ENCODE assay signal across 8 cellular contexts in the genomic region with DNA sequence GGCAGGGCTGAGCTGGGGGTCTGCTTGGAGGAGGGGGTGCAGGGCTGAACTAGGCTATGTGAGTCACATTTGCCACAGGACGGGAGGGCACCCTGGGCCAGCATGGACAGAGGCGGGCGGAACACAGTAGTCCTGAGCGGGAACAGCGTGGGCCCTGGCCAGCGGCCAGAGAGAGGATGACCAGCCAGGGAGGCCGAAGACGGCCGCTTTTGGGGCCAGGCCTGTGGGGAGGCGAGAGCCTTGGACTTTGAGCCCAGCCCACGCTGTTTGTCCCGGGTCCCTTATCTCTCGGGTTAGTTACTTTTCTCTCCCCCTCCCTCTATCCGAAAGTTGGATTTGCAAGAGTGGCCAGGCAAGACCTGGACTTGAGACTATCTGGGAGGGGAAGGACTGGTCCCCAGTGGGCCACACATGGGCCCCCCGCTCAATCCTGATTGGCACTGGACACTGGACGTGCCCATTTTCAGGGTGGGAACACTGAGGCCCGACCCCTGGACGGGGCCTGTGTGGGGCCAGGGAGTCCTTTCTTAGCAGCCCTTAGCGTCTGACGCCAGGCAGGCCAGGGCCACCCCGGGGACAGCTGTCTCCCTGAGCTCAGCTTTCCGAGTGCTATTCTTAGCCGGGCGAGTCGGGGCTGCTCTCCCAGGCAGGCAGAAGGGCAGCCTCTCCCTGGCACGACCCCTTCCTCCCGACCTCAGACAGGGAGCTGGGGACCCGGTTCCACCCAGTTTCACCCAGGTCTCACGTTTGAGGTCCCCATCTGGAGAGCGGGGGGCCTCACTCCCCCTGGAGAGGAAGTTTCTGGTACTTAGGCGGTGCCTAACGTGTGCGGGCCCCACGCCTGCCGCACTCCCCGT. TPM values are rescaled to one million over a fixed set of nuclear protein-coding genes. Genes with fewer than 3 reads are reported as not detected.
DNase-seq lines count a peak whose midpoint lies in the region; ATAC-seq and TF ChIP-seq lines count a peak whose summit lies in the region.

No MANE protein-coding gene starts in this region.

- H3K4me3 Mint-ChIP-seq in Caco-2 (ENCODE audit: unreplicated experiment): peak overlapping the region; percentile 73
- H3K4me3 Mint-ChIP-seq in activated naive CD8-positive, alpha-beta T cell treated with anti-CD3 and anti-CD28 coated beads for 36 hours: peak overlapping the region; percentile 73

- TF ChIP-seq CTCF in Caco-2 (IDR thresholded peaks at IDR 0.05; ENCODE audit: insufficient read depth in 1 of 2, low read depth in 1 of 2, low read length in 1 of 2, severe bottlenecking in 1 of 2, unreplicated experiment in 1 of 2): no peak

- H3K4me1 Mint-ChIP-seq in Caco-2 (ENCODE audit: low read depth, unreplicated experiment): no peaks in the 10 kb centered on the region
- H3K4me1 Mint-ChIP-seq in activated naive CD8-positive, alpha-beta T cell treated with anti-CD3 and anti-CD28 coated beads for 36 hours: peaks cover 10% of the 10 kb centered on the region

- H3K27me3 ChIP-seq in Caco-2 (replicated peaks; ENCODE audit: control insufficient read depth, insufficient read depth, low read length): no peaks in the 10 kb centered on the region
- H3K27me3 ChIP-seq in iPS DF 6.9 (ENCODE audit: control insufficient read depth, insufficient read depth, low read length): no peaks in the 10 kb centered on the region

- no peak overlapping the region for H3K27ac ChIP-seq in iPS DF 6.9 (ENCODE audit: low read length)
- peak overlapping the region in 11 of 21 experiments; percentile 12 to 82 (median 28) for H3K27ac ChIP-seq in skin epidermis

- H3K36me3 ChIP-seq in Caco-2 (ENCODE audit: control insufficient read depth, insufficient read depth, low read length) (peaks cover 2% of the 10 kb centered on the region; the same call in 1 of the 2 replicates), iPS DF 6.9 (ENCODE audit: control insufficient read depth, insufficient read depth, low read length) (no peaks in the 10 kb centered on the region)

- H3K9me3 ChIP-seq in Caco-2 (no peaks in the 10 kb centered on the region), iPS DF 6.9 (ENCODE audit: control insufficient read depth, insufficient read depth, low read length) (no peaks in the 10 kb centered on the region)

- H3K27ac Mint-ChIP-seq in Caco-2 (ENCODE audit: unreplicated experiment): peak overlapping the region; percentile 29
- no peak overlapping the region for H3K27ac Mint-ChIP-seq in activated naive CD8-positive, alpha-beta T cell treated with anti-CD3 and anti-CD28 coated beads for 36 hours

- no peaks in the 10 kb centered on the region for H3K27me3 Mint-ChIP-seq in Caco-2 (ENCODE audit: insufficient read depth, unreplicated experiment)
- peaks cover 12% of the 10 kb centered on the region for H3K27me3 Mint-ChIP-seq in activated naive CD8-positive, alpha-beta T cell treated with anti-CD3 and anti-CD28 coated beads for 36 hours

- BruUV-seq in Caco-2 (replicated peaks; lab: Mats Ljungman, UMichigan): no TSS peak

- no peak for ATAC-seq in GM21619 (IDR thresholded peaks at IDR 0.05; ENCODE audit: unreplicated experiment)

- H3K4me3 ChIP-seq in Caco-2 (ENCODE audit: low read depth, low read length) (peak overlapping the region; percentile 54), iPS DF 6.9 (ENCODE audit: low read length) (peak overlapping the region; percentile 84; the same call in 1 of the 2 replicates), skin epidermis (peak overlapping the region; percentile 37 to 62 (median 49))

- POLR2A ChIA-PET in Caco-2 (lab: Charles Lee): no interaction called here

- no CpG with 5 or more reads among the region's 36 CpGs for WGBS in iPS DF 6.9 (ENCODE audit: insufficient coverage, insufficient read length)

- DNase-seq in Caco-2 (peak; percentile 64 to 66), HuH-7 (ENCODE audit: low spot score) (peak; percentile 75), iPS DF 6.9 (ENCODE audit: low read depth, low spot score) (no peak), GOT3 (lab: John Stamatoyannopoulos, UW) (no peak), LoVo (ENCODE audit: low spot score) (no peak)
- no peak for DNase-seq in activated naive CD8-positive, alpha-beta T cell treated with anti-CD3 and anti-CD28 coated beads for 36 hours

- CTCF ChIA-PET in Caco-2 (lab: Charles Lee): interaction anchor here (0.6 kb wide), 1 partner anchor 57 kb away, joined by 4 read pairs; no protein-coding TSS in a partner anchor

- no peaks in the 10 kb centered on the region for H3K9me3 Mint-ChIP-seq in Caco-2 (ENCODE audit: unreplicated experiment)
- no peaks in the 10 kb centered on the region for H3K9me3 Mint-ChIP-seq in activated naive CD8-positive, alpha-beta T cell treated with anti-CD3 and anti-CD28 coated beads for 36 hours

- H3K36me3 Mint-ChIP-seq in Caco-2 (ENCODE audit: insufficient read depth, unreplicated experiment): peaks cover 35% of the 10 kb centered on the region
- H3K36me3 Mint-ChIP-seq in activated naive CD8-positive, alpha-beta T cell treated with anti-CD3 and anti-CD28 coated beads for 36 hours: peaks cover 2% of the 10 kb centered on the region

- peaks cover 9% of the 10 kb centered on the region for H3K4me1 ChIP-seq in Caco-2
- H3K4me1 ChIP-seq in iPS DF 6.9 (ENCODE audit: control insufficient read depth, insufficient read depth, low read length): peaks cover 1% of the 10 kb centered on the region

- intact Hi-C loops in Caco-2 (cut with micrococcal nuclease; ENCODE audit: unreplicated experiment): loop anchor here (1.0 kb wide), 1 partner anchor 15 kb away; no protein-coding TSS in a partner anchor

RNA-seq across cellular contexts. Expression of a gene that starts 0.8 kb away (rescaled TPM):
- total RNA-seq in Caco-2 (2022): 67.3 and 75.7 TPM in 2 replicates
- 10 to 100 TPM; 36.5 to 37.6 TPM for total RNA-seq in activated naive CD8-positive, alpha-beta T cell treated with anti-CD3 and anti-CD28 coated beads for 36 hours

RNA-seq across cellular contexts. Expression of a gene that starts 6.9 kb away (rescaled TPM):
- total RNA-seq in Caco-2 (2022): 165 and 180 TPM in 2 replicates
- total RNA-seq in activated naive CD8-positive, alpha-beta T cell treated with anti-CD3 and anti-CD28 coated beads for 36 hours: 100 to 1,000 TPM; 287 to 297 TPM

RNA-seq across cellular contexts. Expression of a gene that starts 16.8 kb away (rescaled TPM):
- total RNA-seq in Caco-2 (2022): 111 and 114 TPM in 2 replicates
- 100 to 1,000 TPM in 1 of 2 experiments, 10 to 100 TPM in 1; 98.7 to 101 TPM for total RNA-seq in activated naive CD8-positive, alpha-beta T cell treated with anti-CD3 and anti-CD28 coated beads for 36 hours

RNA-seq across cellular contexts. Expression of a gene that starts 37.7 kb away (rescaled TPM):
- 1,192 and 1,341 TPM in 2 replicates for total RNA-seq in Caco-2 (2022)
- 1,000 to 10,000 TPM; 1,472 to 1,524 TPM for total RNA-seq in activated naive CD8-positive, alpha-beta T cell treated with anti-CD3 and anti-CD28 coated beads for 36 hours

RNA-seq across cellular contexts. Expression of a gene that starts 49.4 kb away (rescaled TPM):
- total RNA-seq in Caco-2 (2022): 9.5 and 11.3 TPM in 2 replicates
- under 1 TPM; 0.21 to 0.26 TPM for total RNA-seq in activated naive CD8-positive, alpha-beta T cell treated with anti-CD3 and anti-CD28 coated beads for 36 hours

Comparison
In these comparisons a context has a peak if more than half of its experiments do, and no peak if none do; other contexts are left out.
1. DNase-seq: peak in Caco-2 (2 of 2) and HuH-7 (single experiment); none in activated naive CD8-positive, alpha-beta T cell treated with anti-CD3 and anti-CD28 coated beads for 36 hours (single experiment), iPS DF 6.9 (single experiment), GOT3 (single experiment) and LoVo (single experiment).
2. Peak in every context shown above with its lines, with median percentiles within 50 percentile points of each other: H3K4me3 ChIP-seq.